In genomic region chr11:115297330-115297729, GRCh38 we compare ENCODE assay signal across 15 cellular contexts.
"Had no signal": no experiment of that assay in that cellular context is flagged by ENCODE, and none has a peak within 500 bp of the region (broad histone marks: within the 10 kb centered on the region; RNA-seq: fewer than 3 reads in every experiment).

No MANE protein-coding gene starts in this region.

- H3K4me1 Mint-ChIP-seq: activated CD4-positive, alpha-beta T cell treated with anti-CD3 and anti-CD28 coated beads for 36 hours; memory B cell; naive B cell had no signal

- H3K36me3 Mint-ChIP-seq: activated naive CD8-positive, alpha-beta T cell; memory B cell; naive B cell had no signal

- ATAC-seq: activated CD4-positive, alpha-beta T cell treated with anti-CD3 and anti-CD28 coated beads for 36 hours; mucosa of descending colon; psoas muscle; right cardiac atrium had no signal

- H3K9me3 Mint-ChIP-seq: activated T-helper 1 cell treated with anti-CD3 and anti-CD28 coated beads, Interleukin-12 subunit alpha, Interleukin-12 subunit beta, Interleukin-2, Interleukin-4 antibody, amounts not matched to agents 30 ng/mL and 10 ng/mL and 1 ng/mL, durations not matched to agents 14 hours and 24 hours and 36 hours; memory B cell had no signal

- DNase-seq: activated CD4-positive, alpha-beta T cell treated with anti-CD3 and anti-CD28 coated beads for 36 hours; activated CD4-positive, alpha-beta T cell treated with anti-CD3 and anti-CD28 coated beads, Interleukin-2, amount 50 U/mL, for 48 hours; activated T-cell treated with anti-CD3 and anti-CD28 coated beads for 4 hours; foreskin fibroblast; mucosa of descending colon; naive B cell; ovary; psoas muscle; right cardiac atrium; stimulated activated CD4-positive, alpha-beta T cell treated with anti-CD3 and anti-CD28 coated beads, Interleukin-2, amount 100 ng/mL, for 24 hours; stimulated activated naive CD4-positive, alpha-beta T cell treated with Interleukin-2 at 50 U/mL for 16 hours; tibial artery had no signal

- H3K4me3 Mint-ChIP-seq: activated CD4-positive, alpha-beta T cell treated with anti-CD3 and anti-CD28 coated beads for 36 hours; activated naive CD8-positive, alpha-beta T cell; activated T-helper 1 cell treated with anti-CD3 and anti-CD28 coated beads, Interleukin-12 subunit alpha, Interleukin-12 subunit beta, Interleukin-2, Interleukin-4 antibody, amounts not matched to agents 30 ng/mL and 10 ng/mL and 1 ng/mL, durations not matched to agents 14 hours and 24 hours and 36 hours; memory B cell; naive B cell had no signal

- H3K27ac Mint-ChIP-seq: activated CD4-positive, alpha-beta T cell treated with anti-CD3 and anti-CD28 coated beads for 36 hours; activated naive CD8-positive, alpha-beta T cell; activated T-helper 1 cell treated with anti-CD3 and anti-CD28 coated beads, Interleukin-12 subunit alpha, Interleukin-12 subunit beta, Interleukin-2, Interleukin-4 antibody, amounts not matched to agents 30 ng/mL and 10 ng/mL and 1 ng/mL, durations not matched to agents 14 hours and 24 hours and 36 hours; memory B cell; naive B cell had no signal
